ENCODE assay signal across 11 cellular contexts in the genomic region with DNA sequence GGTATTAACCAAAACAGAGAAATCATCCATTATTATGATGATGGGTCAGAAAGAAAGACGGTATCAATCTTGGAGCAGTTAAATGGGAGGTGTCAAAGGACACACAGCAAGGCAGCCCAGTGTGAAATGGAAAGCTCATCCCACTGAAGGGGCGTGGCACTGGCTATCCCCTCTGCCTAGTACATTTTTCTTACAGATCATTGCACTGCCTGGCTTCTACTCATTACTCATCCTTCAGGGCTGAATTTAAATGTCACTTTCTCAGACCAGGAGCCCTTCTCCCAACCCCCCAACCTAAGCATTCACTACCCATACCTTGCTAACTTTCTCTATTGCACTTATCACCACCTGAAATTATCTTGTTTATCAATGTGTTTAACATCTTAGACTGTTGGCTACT. TPM values are rescaled to one million over a fixed set of nuclear protein-coding genes. Genes with fewer than 3 reads are reported as not detected.
DNase-seq lines count a peak whose midpoint lies in the region; ATAC-seq, FAIRE-seq and TF ChIP-seq lines count a peak whose summit lies in the region.
"Had no signal": no experiment of that assay in that cellular context is flagged by ENCODE, and none has a peak within 500 bp of the region (broad histone marks: within the 10 kb centered on the region; RNA-seq: fewer than 3 reads in every experiment).

No MANE protein-coding gene starts in this region.

- H3K27ac ChIP-seq in heart left ventricle (peak overlapping the region in 8 of 12 donors; percentile 36 to 85 (median 56)), right atrium auricular region (peak overlapping the region; percentile 74 to 78), upper lobe of right lung (peak overlapping the region; percentile 71), tibial nerve (peak overlapping the region in 1 of 4 donors; percentile 21)

- TF ChIP-seq EP300 in tibial nerve (IDR thresholded peaks at IDR 0.05) = no peak

- no peak for DNase-seq in heart left ventricle
- no peak for DNase-seq in cardiac septum (ENCODE audit: low spot score)
- peak; percentile 66 for DNase-seq in RCC 7860 (ENCODE audit: low spot score)
- DNase-seq in right atrium auricular region (ENCODE audit: low spot score) = no peak
- no peak for DNase-seq in upper lobe of right lung
- DNase-seq in SHP77 treated with DMSO at 0.1 percent for 48 hours (lab: John Stamatoyannopoulos, UW) = no peak
- DNase-seq in tibial nerve (ENCODE audit: low spot score in 2 of 2) = no peak
- DNase-seq: effector CD8-positive, alpha-beta T cell; NCI-H748 treated with DMSO at 0.1 percent for 48 hours; stimulated activated CD4-positive, alpha-beta T cell treated with anti-CD3 and anti-CD28 coated beads, Interleukin-4, amount 100 ng/mL, for 1 hour had no signal

- TF ChIP-seq POLR2A in heart left ventricle (IDR thresholded peaks at IDR 0.05) = no peak
- no peak for TF ChIP-seq POLR2A in tibial nerve (IDR thresholded peaks at IDR 0.05)

- H3K4me1 ChIP-seq in heart left ventricle (peaks cover 0 to 94% (median 50%) of the 10 kb centered on the region in 12 donors), right atrium auricular region (peaks cover 0 to 56% of the 10 kb centered on the region in 2 donors), upper lobe of right lung (peaks cover 74% of the 10 kb centered on the region), tibial nerve (peaks cover 0 to 54% (median 34%) of the 10 kb centered on the region in 4 donors)

- no peaks in the 10 kb centered on the region for H3K9me3 ChIP-seq in heart left ventricle
- no peaks in the 10 kb centered on the region for H3K9me3 ChIP-seq in right atrium auricular region
- no peaks in the 10 kb centered on the region for H3K9me3 ChIP-seq in upper lobe of right lung
- H3K9me3 ChIP-seq in tibial nerve = no peaks in the 10 kb centered on the region

- H3K27me3 ChIP-seq in heart left ventricle = no peaks in the 10 kb centered on the region
- H3K27me3 ChIP-seq in right atrium auricular region = no peaks in the 10 kb centered on the region
- H3K27me3 ChIP-seq in upper lobe of right lung = no peaks in the 10 kb centered on the region
- no peaks in the 10 kb centered on the region for H3K27me3 ChIP-seq in tibial nerve

- intact Hi-C loops in heart left ventricle (cut with DNase I) = loop anchor here in 1 of 10 donors (5.0 kb wide), 1 partner anchor 59 kb away; no protein-coding TSS in a partner anchor
- intact Hi-C loops in cardiac septum (cut with DNase I) = no loop called here
- intact Hi-C loops in upper lobe of right lung (cut with DNase I) = no loop called here

- ATAC-seq in heart left ventricle (peak in 3 of 4 donors; percentile 22 to 39 (median 25)), upper lobe of right lung (peak; percentile 7), HG03565 (IDR thresholded peaks at IDR 0.05; ENCODE audit: unreplicated experiment) (no peak)

- H3K4me3 ChIP-seq in heart left ventricle (no peak overlapping the region), right atrium auricular region (no peak overlapping the region), upper lobe of right lung (no peak overlapping the region), tibial nerve (no peak overlapping the region)

- H3K36me3 ChIP-seq in heart left ventricle = no peaks in the 10 kb centered on the region
- no peaks in the 10 kb centered on the region for H3K36me3 ChIP-seq in right atrium auricular region
- H3K36me3 ChIP-seq in upper lobe of right lung = no peaks in the 10 kb centered on the region
- H3K36me3 ChIP-seq in tibial nerve = no peaks in the 10 kb centered on the region

- 59 to 74% (median 67%) methylated on average over 2 of the region's 2 CpGs for WGBS in heart left ventricle, 4 donors
- WGBS in tibial nerve, 2 donors = 51 to 52% methylated on average over 2 of the region's 2 CpGs

- FAIRE-seq in RCC 7860 (lab: Jason Lieb, UNC) = peak; percentile 85

- TF ChIP-seq CTCF in heart left ventricle (IDR thresholded peaks at IDR 0.05) = no peak
- TF ChIP-seq CTCF in right atrium auricular region (IDR thresholded peaks at IDR 0.05) = no peak
- no peak for TF ChIP-seq CTCF in upper lobe of right lung (IDR thresholded peaks at IDR 0.05)
- no peak for TF ChIP-seq CTCF in tibial nerve (IDR thresholded peaks at IDR 0.05)

RNA-seq across cellular contexts. Expression of a gene that starts 10.1 kb away (rescaled TPM):
- total RNA-seq in heart left ventricle (100 to 1,000 TPM in 4 of 9 donors, 10 to 100 TPM in 5; 85.6 to 189 (median 96.5) TPM), cardiac septum (76.4 TPM), right atrium auricular region (100 to 1,000 TPM in 1 of 2 donors, 10 to 100 TPM in 1; 90.3 to 122 TPM), upper lobe of right lung (152 TPM), tibial nerve (100 to 1,000 TPM; 114 to 222 (median 138) TPM)
- polyA plus RNA-seq in heart left ventricle = 10 to 100 TPM; 20.5 to 73.7 TPM
